In genomic region chr17:830381-830780, GRCh38 we compare ENCODE assay signal across 25 cellular contexts. TPM values are rescaled to one million over a fixed set of nuclear protein-coding genes. Genes with fewer than 3 reads are reported as not detected.
DNase-seq lines count a peak whose midpoint lies in the region; ATAC-seq and TF ChIP-seq lines count a peak whose summit lies in the region.
"Had no signal": no experiment of that assay in that cellular context is flagged by ENCODE, and none has a peak within 500 bp of the region (broad histone marks: within the 10 kb centered on the region; RNA-seq: fewer than 3 reads in every experiment).

No MANE protein-coding gene starts in this region.

- in situ Hi-C loops in gastrocnemius medialis (cut with MboI; ENCODE audit: low sequenced_read_pairs in 4 of 4): no loop called here

- POLR2A ChIA-PET in GM10248 (lab: Yijun Ruan, JAX): no interaction called here

- no peak overlapping the region for H3K4me3 Mint-ChIP-seq in endothelial cell (ENCODE audit: unreplicated experiment)
- peak overlapping the region in 2 of 3 experiments; percentile 1 to 8 for H3K4me3 Mint-ChIP-seq in nephron
- no peak overlapping the region for H3K4me3 Mint-ChIP-seq in effector memory CD8-positive, alpha-beta T cell
- H3K4me3 Mint-ChIP-seq: CD4-positive, alpha-beta T cell; IgD-negative memory B cell had no signal

- ATAC-seq in gastrocnemius medialis (peak; percentile 16 to 22), HG02759 (IDR thresholded peaks at IDR 0.05; ENCODE audit: unreplicated experiment) (no peak)
- ATAC-seq in effector memory CD8-positive, alpha-beta T cell (replicated peaks): no peak
- ATAC-seq: PC-3 had no signal

- intact Hi-C loops in gastrocnemius medialis (cut with DNase I; ENCODE audit: low total_unique reads): no loop called here

- H3K27ac Mint-ChIP-seq in endothelial cell (ENCODE audit: unreplicated experiment) (peak overlapping the region; percentile 82), nephron (peak overlapping the region; percentile 4 to 83 (median 66))
- no peak overlapping the region for H3K27ac Mint-ChIP-seq in effector memory CD8-positive, alpha-beta T cell
- H3K27ac Mint-ChIP-seq: CD4-positive, alpha-beta T cell; IgD-negative memory B cell had no signal

- no peaks in the 10 kb centered on the region for H3K9me3 ChIP-seq in gastrocnemius medialis

- no peaks in the 10 kb centered on the region for H3K27me3 ChIP-seq in gastrocnemius medialis

- CTCF ChIA-PET in GM10248 (lab: Yijun Ruan, JAX): no interaction called here

- peaks cover 2% of the 10 kb centered on the region for H3K27me3 Mint-ChIP-seq in endothelial cell (ENCODE audit: unreplicated experiment)
- peaks cover 6% of the 10 kb centered on the region for H3K27me3 Mint-ChIP-seq in nephron (ENCODE audit: low read depth)
- H3K27me3 Mint-ChIP-seq in effector memory CD8-positive, alpha-beta T cell: peaks cover 18 to 41% of the 10 kb centered on the region in 2 donors

- H3K36me3 Mint-ChIP-seq in endothelial cell (ENCODE audit: low read depth, unreplicated experiment) (peaks cover 6% of the 10 kb centered on the region), nephron (ENCODE audit: low read depth) (peaks cover 28% of the 10 kb centered on the region)
- H3K36me3 Mint-ChIP-seq in effector memory CD8-positive, alpha-beta T cell (ENCODE audit: insufficient read depth): no peaks in the 10 kb centered on the region
- H3K36me3 Mint-ChIP-seq: IgD-negative memory B cell had no signal

- peaks cover 0 to 6% of the 10 kb centered on the region in 2 donors for H3K36me3 ChIP-seq in gastrocnemius medialis

- no peak overlapping the region for H3K4me3 ChIP-seq in gastrocnemius medialis
- H3K4me3 ChIP-seq: GM23248, HAP-1 had no signal

- peak; percentile 27 for DNase-seq in RPMI8226
- DNase-seq in endothelial cell (ENCODE audit: low spot score): no peak
- no peak for DNase-seq in gastrocnemius medialis
- no peak for DNase-seq in GM10248 (ENCODE audit: extremely low spot score)
- DNase-seq in effector memory CD8-positive, alpha-beta T cell: no peak
- DNase-seq in T-helper 2 cell: no peak
- DNase-seq: CD4-positive, alpha-beta T cell; COR-L47; DMS53; GM23248; MM.1S; NCI-H1417; NCI-H1694; NCI-H2029 treated with DMSO at 0.1 percent for 48 hours; NCI-H446 treated with DMSO at 0.1 percent for 48 hours; NCI-H526; NCI-H82; NK-92 treated with Interleukin-12 subunit alpha and Interleukin-12 subunit beta, amount 100 ng/mL, for 24 hours; PC-3; SHP77 had no signal

- peak overlapping the region; percentile 47 to 71 (median 56) for H3K27ac ChIP-seq in gastrocnemius medialis
- H3K27ac ChIP-seq: GM23248, KMS-11 had no signal

- H3K4me1 ChIP-seq in gastrocnemius medialis: peaks cover 14 to 31% of the 10 kb centered on the region in 2 donors
- H3K4me1 ChIP-seq: HAP-1 had no signal

- H3K9me3 Mint-ChIP-seq in endothelial cell (ENCODE audit: unreplicated experiment): no peaks in the 10 kb centered on the region
- peaks cover 16% of the 10 kb centered on the region for H3K9me3 Mint-ChIP-seq in nephron
- H3K9me3 Mint-ChIP-seq in effector memory CD8-positive, alpha-beta T cell: no peaks in the 10 kb centered on the region
- H3K9me3 Mint-ChIP-seq: CD4-positive, alpha-beta T cell had no signal

- H3K4me1 Mint-ChIP-seq in endothelial cell (ENCODE audit: unreplicated experiment) (peaks cover 10% of the 10 kb centered on the region), nephron (peaks cover 9% of the 10 kb centered on the region)
- H3K4me1 Mint-ChIP-seq in effector memory CD8-positive, alpha-beta T cell (ENCODE audit: low read depth in 2 of 2): peaks cover 0 to 3% of the 10 kb centered on the region in 2 donors
- H3K4me1 Mint-ChIP-seq: IgD-negative memory B cell had no signal

- TF ChIP-seq POLR2A in gastrocnemius medialis (IDR thresholded peaks at IDR 0.05): no peak

- TF ChIP-seq CTCF in endothelial cell (IDR thresholded peaks at IDR 0.05; ENCODE audit: unreplicated experiment) (no peak), nephron (IDR thresholded peaks at IDR 0.05; ENCODE audit: unreplicated experiment in 3 of 3) (no peak), gastrocnemius medialis (IDR thresholded peaks at IDR 0.05 in 4 of 5, conservative IDR thresholded peaks at IDR 0.05 in 1 of 5) (no peak), GM10248 (IDR thresholded peaks at IDR 0.05; ENCODE audit: control extremely low read depth, extremely low read depth, low read depth, missing control alignments) (no peak)

RNA-seq across cellular contexts. Expression of gene MRM3, which starts 48.2 kb away (rescaled TPM):
- total RNA-seq in endothelial cell (ENCODE audit: unreplicated experiment) (15.9 TPM), gastrocnemius medialis (10 to 100 TPM; 24.2 to 58.2 (median 33.0) TPM)

RNA-seq across cellular contexts. Expression of gene GLOD4, which starts 48.3 kb away (rescaled TPM):
- total RNA-seq in endothelial cell (ENCODE audit: unreplicated experiment): 93.9 TPM
- 10 to 100 TPM; 17.6 to 38.1 (median 22.8) TPM for total RNA-seq in gastrocnemius medialis

Comparison
In these comparisons a context has a peak if more than half of its experiments do, and no peak if none do; other contexts are left out.
1. H3K27ac Mint-ChIP-seq: peak in endothelial cell (single experiment) and nephron (3 of 3); none in effector memory CD8-positive, alpha-beta T cell (0 of 2).
2. H3K4me3 Mint-ChIP-seq: peak in nephron (2 of 3); none in endothelial cell (single experiment) and effector memory CD8-positive, alpha-beta T cell (0 of 2).
3. ATAC-seq: peak in gastrocnemius medialis (2 of 2); none in effector memory CD8-positive, alpha-beta T cell (single experiment) and HG02759 (single experiment).